ENCODE assay signal across 1 cellular context in the genomic region with DNA sequence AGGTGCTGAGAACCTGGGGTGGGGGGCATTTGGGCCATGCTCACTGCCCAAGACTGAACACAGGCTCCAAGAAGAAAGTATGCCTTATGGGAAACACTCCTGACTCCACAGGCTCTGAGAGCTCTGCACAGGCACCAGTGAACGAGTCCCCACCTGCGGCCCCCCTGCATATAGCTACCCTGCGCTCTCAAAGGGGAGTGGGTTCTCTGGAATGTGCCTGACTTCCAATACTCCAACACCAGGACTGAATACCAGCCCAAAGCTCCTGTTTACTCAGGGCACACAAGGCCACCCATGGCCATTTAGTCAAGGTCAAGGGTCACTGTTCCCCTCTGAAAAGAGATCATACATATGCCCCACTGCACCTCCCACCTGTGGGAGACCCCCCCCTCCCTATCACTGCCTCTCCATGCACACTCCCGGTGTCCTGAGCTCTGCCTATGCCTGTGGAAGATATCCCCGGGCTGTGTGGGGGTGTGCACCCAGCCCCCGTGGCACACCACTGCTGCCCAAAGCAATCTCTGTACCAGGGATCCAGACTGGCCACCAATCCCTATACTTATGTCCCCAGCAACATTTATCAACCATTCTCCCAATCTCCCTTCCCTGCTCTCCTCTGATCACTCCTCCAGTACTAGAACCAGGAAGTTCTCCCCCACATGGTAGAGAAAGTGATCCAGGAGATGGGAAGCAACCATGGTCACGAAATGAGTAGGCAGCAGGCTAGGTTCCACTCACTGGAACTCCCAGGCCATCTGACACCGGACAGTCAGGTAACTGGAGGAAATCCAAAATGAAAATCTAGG.
TF ChIP-seq lines count a peak whose summit lies in the region.

No MANE protein-coding gene starts in this region.

TF ChIP-seq in HepG2, 621 proteins besides CTCF, POLR2A, EP300 and RAD21 (continued from another document and continues in another):
- TF ChIP-seq SALL1 (CRISPR knock-in tag; IDR thresholded peaks at IDR 0.05) (peak; percentile 92), FOXK2 (IDR thresholded peaks at IDR 0.05) (no peak), ISL2 (CRISPR knock-in tag; IDR thresholded peaks at IDR 0.05) (peak; percentile 84), ZNF121 (CRISPR knock-in tag; IDR thresholded peaks at IDR 0.05) (no peak), ZNF235 (CRISPR knock-in tag; IDR thresholded peaks at IDR 0.05; ENCODE audit: borderline replicate concordance) (no peak), REPIN1 (CRISPR knock-in tag; IDR thresholded peaks at IDR 0.05; ENCODE audit: borderline replicate concordance, low read depth) (peak; percentile 45; the same call in 1 of the 2 replicates), ZZZ3 (CRISPR knock-in tag; IDR thresholded peaks at IDR 0.05; ENCODE audit: borderline replicate concordance) (no peak), HDAC2 (CRISPR knock-in tag; IDR thresholded peaks at IDR 0.05) (peak; percentile 95), ERF (CRISPR knock-in tag; IDR thresholded peaks at IDR 0.05) (peak; percentile 36; the same call in 1 of the 2 replicates), ZSCAN12 (CRISPR knock-in tag; IDR thresholded peaks at IDR 0.05) (no peak), ZIK1 (CRISPR knock-in tag; IDR thresholded peaks at IDR 0.05; ENCODE audit: borderline replicate concordance, low read depth) (peak; percentile 59; the same call in 1 of the 2 replicates), ZNF232 (CRISPR knock-in tag; IDR thresholded peaks at IDR 0.05; ENCODE audit: borderline replicate concordance) (no peak), ZNF770 (CRISPR knock-in tag; IDR thresholded peaks at IDR 0.05) (no peak), MED13 (CRISPR knock-in tag; IDR thresholded peaks at IDR 0.05) (peak; percentile 88; the same call in 1 of the 2 replicates), U2AF1 (optimal IDR thresholded peaks at IDR 0.05; ENCODE audit: low read depth, low read length) (no peak), SRSF4 (IDR thresholded peaks at IDR 0.05; ENCODE audit: low read depth, low read length, poor library complexity, severe bottlenecking) (no peak), ELF4 (CRISPR knock-in tag; IDR thresholded peaks at IDR 0.05; ENCODE audit: borderline replicate concordance) (no peak), TOPORS (CRISPR knock-in tag; IDR thresholded peaks at IDR 0.05) (0 out of 2 replicates have a peak, but pooled peaks have one; percentile 14), ZNF274 (CRISPR knock-in tag; IDR thresholded peaks at IDR 0.05) (0 out of 2 replicates have a peak, but pooled peaks have one; percentile 67), ZNF589 (CRISPR knock-in tag; conservative IDR thresholded peaks at IDR 0.05) (no peak), ZNF546 (CRISPR knock-in tag; conservative IDR thresholded peaks at IDR 0.05) (no peak), GABPA (IDR thresholded peaks at IDR 0.05; ENCODE audit: low read depth, low read length) (no peak), GABPA (CRISPR knock-in tag; IDR thresholded peaks at IDR 0.05; ENCODE audit: low read depth) (peak; percentile 51; the same call in 1 of the 2 replicates), NCOA2 (CRISPR knock-in tag; IDR thresholded peaks at IDR 0.05) (peak; percentile 92), ZSCAN5A (CRISPR knock-in tag; IDR thresholded peaks at IDR 0.05; ENCODE audit: borderline replicate concordance) (no peak), ZSCAN21 (CRISPR knock-in tag; IDR thresholded peaks at IDR 0.05; ENCODE audit: borderline replicate concordance) (peak; percentile 63), NFRKB (IDR thresholded peaks at IDR 0.05) (no peak), FLYWCH1 (CRISPR knock-in tag; IDR thresholded peaks at IDR 0.05) (no peak), MEF2D (CRISPR knock-in tag; IDR thresholded peaks at IDR 0.05) (peak; percentile 58; the same call in 1 of the 2 replicates), ZNF17 (CRISPR knock-in tag; IDR thresholded peaks at IDR 0.05) (no peak), ZNF780A (CRISPR knock-in tag; IDR thresholded peaks at IDR 0.05) (no peak), ZNF280B (CRISPR knock-in tag; IDR thresholded peaks at IDR 0.05; ENCODE audit: borderline replicate concordance) (0 out of 2 replicates have a peak, but pooled peaks have one; percentile 21), ZBTB34 (CRISPR knock-in tag; IDR thresholded peaks at IDR 0.05) (peak; percentile 80), NFE2L2 (IDR thresholded peaks at IDR 0.05; ENCODE audit: low read length) (no peak), MTA1 (CRISPR knock-in tag; IDR thresholded peaks at IDR 0.05; ENCODE audit: borderline replicate concordance) (peak; percentile 85), TIGD3 (CRISPR knock-in tag; IDR thresholded peaks at IDR 0.05; ENCODE audit: borderline replicate concordance) (no peak), GLI4 (CRISPR knock-in tag; IDR thresholded peaks at IDR 0.05; ENCODE audit: borderline replicate concordance) (0 out of 2 replicates have a peak, but pooled peaks have one; percentile 35), ZNF761 (CRISPR knock-in tag; conservative IDR thresholded peaks at IDR 0.05) (no peak)
- TF ChIP-seq, protein P1, sequence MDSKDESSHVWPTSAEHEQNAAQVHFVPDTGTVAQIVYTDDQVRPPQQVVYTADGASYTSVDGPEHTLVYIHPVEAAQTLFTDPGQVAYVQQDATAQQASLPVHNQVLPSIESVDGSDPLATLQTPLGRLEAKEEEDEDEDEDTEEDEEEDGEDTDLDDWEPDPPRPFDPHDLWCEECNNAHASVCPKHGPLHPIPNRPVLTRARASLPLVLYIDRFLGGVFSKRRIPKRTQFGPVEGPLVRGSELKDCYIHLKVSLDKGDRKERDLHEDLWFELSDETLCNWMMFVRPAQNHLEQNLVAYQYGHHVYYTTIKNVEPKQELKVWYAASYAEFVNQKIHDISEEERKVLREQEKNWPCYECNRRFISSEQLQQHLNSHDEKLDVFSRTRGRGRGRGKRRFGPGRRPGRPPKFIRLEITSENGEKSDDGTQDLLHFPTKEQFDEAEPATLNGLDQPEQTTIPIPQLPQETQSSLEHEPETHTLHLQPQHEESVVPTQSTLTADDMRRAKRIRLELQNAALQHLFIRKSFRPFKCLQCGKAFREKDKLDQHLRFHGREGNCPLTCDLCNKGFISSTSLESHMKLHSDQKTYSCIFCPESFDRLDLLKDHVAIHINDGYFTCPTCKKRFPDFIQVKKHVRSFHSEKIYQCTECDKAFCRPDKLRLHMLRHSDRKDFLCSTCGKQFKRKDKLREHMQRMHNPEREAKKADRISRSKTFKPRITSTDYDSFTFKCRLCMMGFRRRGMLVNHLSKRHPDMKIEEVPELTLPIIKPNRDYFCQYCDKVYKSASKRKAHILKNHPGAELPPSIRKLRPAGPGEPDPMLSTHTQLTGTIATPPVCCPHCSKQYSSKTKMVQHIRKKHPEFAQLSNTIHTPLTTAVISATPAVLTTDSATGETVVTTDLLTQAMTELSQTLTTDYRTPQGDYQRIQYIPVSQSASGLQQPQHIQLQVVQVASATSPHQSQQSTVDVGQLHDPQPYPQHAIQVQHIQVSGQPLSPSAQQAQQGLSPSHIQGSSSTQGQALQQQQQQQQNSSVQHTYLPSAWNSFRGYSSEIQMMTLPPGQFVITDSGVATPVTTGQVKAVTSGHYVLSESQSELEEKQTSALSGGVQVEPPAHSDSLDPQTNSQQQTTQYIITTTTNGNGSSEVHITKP (CRISPR knock-in tag; IDR thresholded peaks at IDR 0.05; ENCODE audit: low read depth) = peak; percentile 79
- TF ChIP-seq, protein P2, sequence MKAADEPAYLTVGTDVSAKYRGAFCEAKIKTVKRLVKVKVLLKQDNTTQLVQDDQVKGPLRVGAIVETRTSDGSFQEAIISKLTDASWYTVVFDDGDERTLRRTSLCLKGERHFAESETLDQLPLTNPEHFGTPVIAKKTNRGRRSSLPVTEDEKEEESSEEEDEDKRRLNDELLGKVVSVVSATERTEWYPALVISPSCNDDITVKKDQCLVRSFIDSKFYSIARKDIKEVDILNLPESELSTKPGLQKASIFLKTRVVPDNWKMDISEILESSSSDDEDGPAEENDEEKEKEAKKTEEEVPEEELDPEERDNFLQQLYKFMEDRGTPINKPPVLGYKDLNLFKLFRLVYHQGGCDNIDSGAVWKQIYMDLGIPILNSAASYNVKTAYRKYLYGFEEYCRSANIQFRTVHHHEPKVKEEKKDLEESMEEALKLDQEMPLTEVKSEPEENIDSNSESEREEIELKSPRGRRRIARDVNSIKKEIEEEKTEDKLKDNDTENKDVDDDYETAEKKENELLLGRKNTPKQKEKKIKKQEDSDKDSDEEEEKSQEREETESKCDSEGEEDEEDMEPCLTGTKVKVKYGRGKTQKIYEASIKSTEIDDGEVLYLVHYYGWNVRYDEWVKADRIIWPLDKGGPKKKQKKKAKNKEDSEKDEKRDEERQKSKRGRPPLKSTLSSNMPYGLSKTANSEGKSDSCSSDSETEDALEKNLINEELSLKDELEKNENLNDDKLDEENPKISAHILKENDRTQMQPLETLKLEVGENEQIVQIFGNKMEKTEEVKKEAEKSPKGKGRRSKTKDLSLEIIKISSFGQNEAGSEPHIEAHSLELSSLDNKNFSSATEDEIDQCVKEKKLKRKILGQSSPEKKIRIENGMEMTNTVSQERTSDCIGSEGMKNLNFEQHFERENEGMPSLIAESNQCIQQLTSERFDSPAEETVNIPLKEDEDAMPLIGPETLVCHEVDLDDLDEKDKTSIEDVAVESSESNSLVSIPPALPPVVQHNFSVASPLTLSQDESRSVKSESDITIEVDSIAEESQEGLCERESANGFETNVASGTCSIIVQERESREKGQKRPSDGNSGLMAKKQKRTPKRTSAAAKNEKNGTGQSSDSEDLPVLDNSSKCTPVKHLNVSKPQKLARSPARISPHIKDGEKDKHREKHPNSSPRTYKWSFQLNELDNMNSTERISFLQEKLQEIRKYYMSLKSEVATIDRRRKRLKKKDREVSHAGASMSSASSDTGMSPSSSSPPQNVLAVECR (CRISPR knock-in tag; IDR thresholded peaks at IDR 0.05; ENCODE audit: borderline replicate concordance) = peak; percentile 75; the same call in 1 of the 2 replicates
- TF ChIP-seq, protein P3, sequence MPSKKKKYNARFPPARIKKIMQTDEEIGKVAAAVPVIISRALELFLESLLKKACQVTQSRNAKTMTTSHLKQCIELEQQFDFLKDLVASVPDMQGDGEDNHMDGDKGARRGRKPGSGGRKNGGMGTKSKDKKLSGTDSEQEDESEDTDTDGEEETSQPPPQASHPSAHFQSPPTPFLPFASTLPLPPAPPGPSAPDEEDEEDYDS (CRISPR knock-in tag; IDR thresholded peaks at IDR 0.05) = peak; percentile 57; the same call in 1 of the 2 replicates
- TF ChIP-seq, protein P4, sequence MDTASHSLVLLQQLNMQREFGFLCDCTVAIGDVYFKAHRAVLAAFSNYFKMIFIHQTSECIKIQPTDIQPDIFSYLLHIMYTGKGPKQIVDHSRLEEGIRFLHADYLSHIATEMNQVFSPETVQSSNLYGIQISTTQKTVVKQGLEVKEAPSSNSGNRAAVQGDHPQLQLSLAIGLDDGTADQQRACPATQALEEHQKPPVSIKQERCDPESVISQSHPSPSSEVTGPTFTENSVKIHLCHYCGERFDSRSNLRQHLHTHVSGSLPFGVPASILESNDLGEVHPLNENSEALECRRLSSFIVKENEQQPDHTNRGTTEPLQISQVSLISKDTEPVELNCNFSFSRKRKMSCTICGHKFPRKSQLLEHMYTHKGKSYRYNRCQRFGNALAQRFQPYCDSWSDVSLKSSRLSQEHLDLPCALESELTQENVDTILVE (CRISPR knock-in tag; IDR thresholded peaks at IDR 0.05) = 0 out of 2 replicates have a peak, but pooled peaks have one; percentile 50
